Comparison of ENCODE assay signal across 25 cellular contexts in the genomic region with DNA sequence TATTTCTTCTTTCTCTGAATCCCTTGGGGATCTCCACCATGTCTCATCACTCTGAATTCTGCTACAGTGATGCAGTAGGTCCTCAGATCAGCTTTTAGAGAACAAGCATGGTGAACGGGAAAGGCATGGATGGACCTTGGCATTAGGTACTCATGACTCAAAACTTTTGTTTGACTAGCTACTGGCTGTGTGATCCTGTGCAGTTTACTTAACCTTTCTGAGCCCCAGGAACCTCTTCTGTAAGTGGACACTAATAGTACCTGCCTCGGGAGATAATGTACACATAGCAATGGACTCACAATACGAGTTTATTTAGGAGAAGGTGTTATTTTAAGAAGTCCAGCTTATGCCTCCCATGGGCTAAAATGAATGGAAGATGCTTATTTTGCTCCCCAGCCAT.
DNase-seq lines count a peak whose midpoint lies in the region; ATAC-seq, FAIRE-seq and TF ChIP-seq lines count a peak whose summit lies in the region.
"Had no signal": no experiment of that assay in that cellular context is flagged by ENCODE, and none has a peak within 500 bp of the region (broad histone marks: within the 10 kb centered on the region; RNA-seq: fewer than 3 reads in every experiment).

No MANE protein-coding gene starts in this region.

- peaks cover 7% of the 10 kb centered on the region for H3K27me3 Mint-ChIP-seq in activated CD4-positive, alpha-beta T cell treated with anti-CD3 and anti-CD28 coated beads, Interleukin-2, amount 10 ng/mL, durations not matched to agents 24 days and 14 days

- H3K27ac ChIP-seq in BLaER1 (no peak overlapping the region), OCI-LY3 (ENCODE audit: low read length) (no peak overlapping the region), osteoblast (ENCODE audit: low read depth, low read length) (no peak overlapping the region)
- H3K27ac ChIP-seq in BLaER1 treated with 17β-estradiol and CSF1 and Interleukin-3, amounts not matched to agents 10 nM and 100 nM: peak overlapping the region in 3 of 11 experiments; percentile 60 to 75 (median 73); a peak in 3 of 22 replicates

- intact Hi-C loops in activated CD4-positive, alpha-beta T cell treated with anti-CD3 and anti-CD28 coated beads, Interleukin-2, amount 10 ng/mL, durations not matched to agents 24 days and 14 days (cut with micrococcal nuclease): loop anchor here (10.0 kb wide), 1 partner anchor 116 kb away; no protein-coding TSS in a partner anchor

- H3K79me2 ChIP-seq in OCI-LY3 (ENCODE audit: low read length) (no peaks in the 10 kb centered on the region), osteoblast (ENCODE audit: insufficient read depth, low read length) (no peaks in the 10 kb centered on the region)

- no peak overlapping the region for H3K27ac Mint-ChIP-seq in activated CD4-positive, alpha-beta T cell treated with anti-CD3 and anti-CD28 coated beads, Interleukin-2, amount 10 ng/mL, durations not matched to agents 24 days and 14 days
- H3K27ac Mint-ChIP-seq: CD4-positive, alpha-beta memory T cell; CD4-positive, CD25-positive, alpha-beta regulatory T cell; CD8-positive, alpha-beta memory T cell had no signal

- no peak for FAIRE-seq in urothelium cell line (lab: Jason Lieb, UNC)
- FAIRE-seq: A204.1, GM12878, GM19239 had no signal

- H3K36me3 ChIP-seq in BLaER1: no peaks in the 10 kb centered on the region
- H3K36me3 ChIP-seq in BLaER1 treated with 17β-estradiol and CSF1 and Interleukin-3, amounts not matched to agents 10 nM and 100 nM: no peaks in the 10 kb centered on the region
- no peaks in the 10 kb centered on the region for H3K36me3 ChIP-seq in OCI-LY3 (replicated peaks; ENCODE audit: low read depth, low read length)
- no peaks in the 10 kb centered on the region for H3K36me3 ChIP-seq in osteoblast (ENCODE audit: insufficient read depth, low read length)
- H3K36me3 ChIP-seq: BE2C had no signal

- H3K4me1 ChIP-seq in BLaER1: peaks cover 20% of the 10 kb centered on the region
- peaks cover 15 to 34% (median 22%) of the 10 kb centered on the region in 10 experiments for H3K4me1 ChIP-seq in BLaER1 treated with 17β-estradiol and CSF1 and Interleukin-3, amounts not matched to agents 10 nM and 100 nM
- H3K4me1 ChIP-seq in OCI-LY3 (ENCODE audit: low read length): peaks cover 34% of the 10 kb centered on the region
- no peaks in the 10 kb centered on the region for H3K4me1 ChIP-seq in osteoblast (ENCODE audit: insufficient read depth, low read length)
- H3K4me1 ChIP-seq: BE2C had no signal

- H2AFZ ChIP-seq in OCI-LY3 (ENCODE audit: low read depth, low read length) (no peak overlapping the region), osteoblast (ENCODE audit: low read length) (no peak overlapping the region)

- DNase-seq in osteoblast (ENCODE audit: insufficient read length, low spot score, missing footprints) (peak; percentile 25), urothelium cell line (ENCODE audit: low spot score) (no peak)
- DNase-seq in activated CD4-positive, alpha-beta T cell treated with anti-CD3 and anti-CD28 coated beads, Interleukin-2, amount 10 ng/mL, durations not matched to agents 24 days and 14 days: no peak
- DNase-seq: 8988T; ACHN; BE2C; C1 segment of cervical spinal cord; CD4-positive, alpha-beta memory T cell; CD4-positive, CD25-positive, alpha-beta regulatory T cell; CD8-positive, alpha-beta memory T cell; COR-L47; DMS 273 treated with DMSO at 0.1 percent for 48 hours; DMS153; DMS79; DND-41; EL; GDM1 had no signal

- H3K36me3 Mint-ChIP-seq in activated CD4-positive, alpha-beta T cell treated with anti-CD3 and anti-CD28 coated beads, Interleukin-2, amount 10 ng/mL, durations not matched to agents 24 days and 14 days (ENCODE audit: low read depth): no peaks in the 10 kb centered on the region
- H3K36me3 Mint-ChIP-seq: CD14-positive monocyte; CD4-positive, alpha-beta memory T cell; CD4-positive, CD25-positive, alpha-beta regulatory T cell; CD8-positive, alpha-beta memory T cell had no signal

- H3K9me3 Mint-ChIP-seq in activated CD4-positive, alpha-beta T cell treated with anti-CD3 and anti-CD28 coated beads, Interleukin-2, amount 10 ng/mL, durations not matched to agents 24 days and 14 days: no peaks in the 10 kb centered on the region

- H4K20me1 ChIP-seq in BLaER1: no peaks in the 10 kb centered on the region
- no peaks in the 10 kb centered on the region for H4K20me1 ChIP-seq in BLaER1 treated with 17β-estradiol and CSF1 and Interleukin-3, amounts not matched to agents 10 nM and 100 nM
- H4K20me1 ChIP-seq in OCI-LY3 (ENCODE audit: insufficient read depth, low read length): no peaks in the 10 kb centered on the region
- no peaks in the 10 kb centered on the region for H4K20me1 ChIP-seq in osteoblast (ENCODE audit: insufficient read depth, low read length)

- no peak for ATAC-seq in HG03039 (IDR thresholded peaks at IDR 0.05; ENCODE audit: unreplicated experiment)

- H3K4me2 ChIP-seq in BLaER1 (peak overlapping the region; percentile 61; the same call in 1 of the 2 replicates), OCI-LY3 (ENCODE audit: low read length) (peak overlapping the region; percentile 88), osteoblast (ENCODE audit: insufficient read depth, low read length) (no peak overlapping the region)
- peak overlapping the region in 10 of 11 experiments; percentile 58 to 83 (median 71); a peak in 19 of 22 replicates for H3K4me2 ChIP-seq in BLaER1 treated with 17β-estradiol and CSF1 and Interleukin-3, amounts not matched to agents 10 nM and 100 nM

- peaks cover 10% of the 10 kb centered on the region for H3K4me1 Mint-ChIP-seq in activated CD4-positive, alpha-beta T cell treated with anti-CD3 and anti-CD28 coated beads, Interleukin-2, amount 10 ng/mL, durations not matched to agents 24 days and 14 days
- H3K4me1 Mint-ChIP-seq: CD4-positive, alpha-beta memory T cell; CD4-positive, CD25-positive, alpha-beta regulatory T cell had no signal

- no peak overlapping the region for H3K9ac ChIP-seq in BLaER1
- no peak overlapping the region for H3K9ac ChIP-seq in BLaER1 treated with 17β-estradiol and CSF1 and Interleukin-3, amounts not matched to agents 10 nM and 100 nM
- 0 out of 2 replicates have a peak overlapping the region, but pooled peaks have one; percentile 38 for H3K9ac ChIP-seq in OCI-LY3 (ENCODE audit: low read length)

- H3K4me3 ChIP-seq in BLaER1: no peak overlapping the region
- H3K4me3 ChIP-seq in BLaER1 treated with 17β-estradiol and CSF1 and Interleukin-3, amounts not matched to agents 10 nM and 100 nM: no peak overlapping the region
- no peak overlapping the region for H3K4me3 ChIP-seq in OCI-LY3 (ENCODE audit: low read length)
- no peak overlapping the region for H3K4me3 ChIP-seq in osteoblast (ENCODE audit: insufficient read depth, low read length)
- H3K4me3 ChIP-seq: GM12878 had no signal

- H3K4me3 Mint-ChIP-seq in activated CD4-positive, alpha-beta T cell treated with anti-CD3 and anti-CD28 coated beads, Interleukin-2, amount 10 ng/mL, durations not matched to agents 24 days and 14 days: no peak overlapping the region
- H3K4me3 Mint-ChIP-seq: CD4-positive, alpha-beta memory T cell; CD4-positive, CD25-positive, alpha-beta regulatory T cell; CD8-positive, alpha-beta memory T cell had no signal

- H3K27me3 ChIP-seq in BLaER1: no peaks in the 10 kb centered on the region
- H3K27me3 ChIP-seq in BLaER1 treated with 17β-estradiol and CSF1 and Interleukin-3, amounts not matched to agents 10 nM and 100 nM: no peaks in the 10 kb centered on the region
- peaks cover 10% of the 10 kb centered on the region; the same call in 1 of the 2 replicates for H3K27me3 ChIP-seq in OCI-LY3 (ENCODE audit: low read depth, low read length)
- H3K27me3 ChIP-seq in osteoblast (ENCODE audit: insufficient read depth, low read length): no peaks in the 10 kb centered on the region
- H3K27me3 ChIP-seq: BE2C had no signal

- no peaks in the 10 kb centered on the region for H3K9me3 ChIP-seq in BLaER1
- no peaks in the 10 kb centered on the region for H3K9me3 ChIP-seq in BLaER1 treated with 17β-estradiol and CSF1 and Interleukin-3, amounts not matched to agents 10 nM and 100 nM (replicated peaks in 1 of 11)
- H3K9me3 ChIP-seq in OCI-LY3 (ENCODE audit: insufficient read depth, low read length): no peaks in the 10 kb centered on the region
- no peaks in the 10 kb centered on the region for H3K9me3 ChIP-seq in osteoblast (ENCODE audit: low read depth, low read length)
- H3K9me3 ChIP-seq: BE2C had no signal

- no peak for TF ChIP-seq CTCF in OCI-LY3 (IDR thresholded peaks at IDR 0.05; ENCODE audit: low read depth, low read length)
- TF ChIP-seq CTCF in osteoblast (IDR thresholded peaks at IDR 0.05; ENCODE audit: extremely low read depth, low read depth, low read length): no peak
